6 cellular contexts compared by ENCODE assay signal in genomic region chr1:94759188-94759587, GRCh38.
"Had no signal": no experiment of that assay in that cellular context is flagged by ENCODE, and none has a peak within 500 bp of the region (broad histone marks: within the 10 kb centered on the region; RNA-seq: fewer than 3 reads in every experiment).

No MANE protein-coding gene starts in this region.

- H3K4me3 Mint-ChIP-seq: HFFc6, IgD-negative memory B cell had no signal

- H3K36me3 Mint-ChIP-seq: IgD-negative memory B cell had no signal

- H3K27ac Mint-ChIP-seq: HFFc6, IgD-negative memory B cell had no signal

- DNase-seq: GM23248, GOT3, H7, HFFc6, KBM-7 had no signal
